Comparison of ENCODE assay signal across 8 cellular contexts in genomic region chr12:51951843-51952722, GRCh38. TPM values are rescaled to one million over a fixed set of nuclear protein-coding genes. Genes with fewer than 3 reads are reported as not detected.
A peak's percentile ranks its signal among the peaks of the same experiment; 100 is the strongest.
DNase-seq lines count a peak whose midpoint lies in the region; ATAC-seq and TF ChIP-seq lines count a peak whose summit lies in the region.

No MANE protein-coding gene starts in this region.

- H3K4me3 Mint-ChIP-seq in naive thymus-derived CD4-positive, alpha-beta T cell = peak overlapping the region; percentile 71 to 90 (median 80)

- H3K4me1 ChIP-seq in naive thymus-derived CD4-positive, alpha-beta T cell (ENCODE audit: control insufficient read depth in 2 of 2, insufficient read depth in 2 of 2, low read length in 2 of 2) = peaks cover 16 to 20% of the 10 kb centered on the region in 2 donors

- H3K27ac ChIP-seq in epithelial cell of prostate = peak overlapping the region; percentile 28
- H3K27ac ChIP-seq in naive thymus-derived CD4-positive, alpha-beta T cell (ENCODE audit: low read depth, low read length) = peak overlapping the region; percentile 88

- ATAC-seq in GM21423 (IDR thresholded peaks at IDR 0.05; ENCODE audit: unreplicated experiment) = peak; percentile 18
- ATAC-seq in naive thymus-derived CD4-positive, alpha-beta T cell = no peak

- peaks cover 0 to 5% (median 0%) of the 10 kb centered on the region in 3 experiments for H3K36me3 ChIP-seq in naive thymus-derived CD4-positive, alpha-beta T cell (ENCODE audit: control insufficient read depth in 2 of 3, insufficient read depth in 3 of 3, low read length in 3 of 3)

- H3K27me3 Mint-ChIP-seq in naive thymus-derived CD4-positive, alpha-beta T cell = peaks cover 0 to 62% (median 0%) of the 10 kb centered on the region in 5 donors

- DNase-seq in AG09309 (ENCODE audit: low read depth) = no peak
- peak; percentile 86 for DNase-seq in T1000 (lab: John Stamatoyannopoulos, UW)
- DNase-seq in epithelial cell of prostate (ENCODE audit: low read depth, low spot score) = no peak
- peak in 3 of 9 donors; percentile 30 to 31 (median 30) for DNase-seq in naive thymus-derived CD4-positive, alpha-beta T cell
- DNase-seq in T-helper 9 cell = no peak
- DNase-seq in NCI-H2107 treated with DMSO at 0.1 percent for 48 hours (lab: John Stamatoyannopoulos, UW; ENCODE audit: unreplicated experiment) = no peak
- no peak for DNase-seq in hepatic stellate cell (ENCODE audit: low spot score)

- intact Hi-C loops in naive thymus-derived CD4-positive, alpha-beta T cell (cut with micrococcal nuclease) = loop anchor here (1.0 to 10.0 kb wide), 11 partner anchors 19 to 1055 kb away; partner anchors contain the start of genes ATG101 (in 1 of the 2), EIF4B (in 1 of the 2) and TAMALIN (in 1 of the 2)

- no peaks in the 10 kb centered on the region for H3K9me3 ChIP-seq in naive thymus-derived CD4-positive, alpha-beta T cell (ENCODE audit: control insufficient read depth in 2 of 3, low read length in 3 of 3)

- TF ChIP-seq CTCF in AG09309 (IDR thresholded peaks at IDR 0.05; ENCODE audit: control insufficient read depth, insufficient read depth, low read depth, low read length, missing control alignments) = no peak

- H3K4me3 ChIP-seq in AG09309 (ENCODE audit: control insufficient read depth, low read depth, low read length) = peak overlapping the region; percentile 90
- H3K4me3 ChIP-seq in naive thymus-derived CD4-positive, alpha-beta T cell (ENCODE audit: low read length) = peak overlapping the region; percentile 59

- H3K27ac Mint-ChIP-seq in naive thymus-derived CD4-positive, alpha-beta T cell = peak overlapping the region in 8 of 9 donors; percentile 60 to 90 (median 78)

- CTCF ChIA-PET in naive thymus-derived CD4-positive, alpha-beta T cell (lab: Charles Lee) = interaction anchor here (0.6 kb wide), 1 partner anchor 616 kb away, joined by 4 read pairs; no protein-coding TSS in a partner anchor

- no peaks in the 10 kb centered on the region for H3K27me3 ChIP-seq in naive thymus-derived CD4-positive, alpha-beta T cell (ENCODE audit: control insufficient read depth in 2 of 2, insufficient read depth in 2 of 2, low read length in 2 of 2)

- POLR2A ChIA-PET in naive thymus-derived CD4-positive, alpha-beta T cell (lab: Charles Lee) = interaction anchor here (1.0 to 1.6 kb wide), 4 partner anchors 13 to 29 kb away, joined by 3 to 11 read pairs (median 6); no protein-coding TSS in a partner anchor

- H3K36me3 Mint-ChIP-seq in naive thymus-derived CD4-positive, alpha-beta T cell = peaks cover 0 to 3% (median 0%) of the 10 kb centered on the region in 5 donors

- peaks cover 25 to 49% (median 39%) of the 10 kb centered on the region in 7 donors for H3K4me1 Mint-ChIP-seq in naive thymus-derived CD4-positive, alpha-beta T cell

- peaks cover 0 to 2% (median 0%) of the 10 kb centered on the region in 11 donors for H3K9me3 Mint-ChIP-seq in naive thymus-derived CD4-positive, alpha-beta T cell

RNA-seq across cellular contexts. Expression of gene ACVR1B, which starts 0.6 kb away (rescaled TPM):
- total RNA-seq in naive thymus-derived CD4-positive, alpha-beta T cell = 10 to 100 TPM in 4 of 5 experiments, 1 to 10 TPM in 1; 4.9 to 14.8 (median 14.2) TPM
- polyA plus RNA-seq in naive thymus-derived CD4-positive, alpha-beta T cell = 1 to 10 TPM; 2.5 to 2.9 TPM

RNA-seq across cellular contexts. Expression of gene ACVRL1, which starts 44.8 kb away (rescaled TPM):
- under 1 TPM in 2 of 5 experiments, not detected in 3; 0.64 to 0.70 TPM for total RNA-seq in naive thymus-derived CD4-positive, alpha-beta T cell
- not detected for polyA plus RNA-seq in naive thymus-derived CD4-positive, alpha-beta T cell

RNA-seq across cellular contexts. Expression of gene TAMALIN, which starts 54.7 kb away (rescaled TPM):
- total RNA-seq in naive thymus-derived CD4-positive, alpha-beta T cell = 100 to 1,000 TPM in 2 of 5 experiments, 10 to 100 TPM in 2, 1 to 10 TPM in 1; 5.6 to 501 (median 33.7) TPM
- 1 to 10 TPM; 1.1 to 1.3 TPM for polyA plus RNA-seq in naive thymus-derived CD4-positive, alpha-beta T cell
